ENCODE assay signal across 27 cellular contexts in genomic region chrX:16733013-16733412, GRCh38. TPM values are rescaled to one million over a fixed set of nuclear protein-coding genes. Genes with fewer than 3 reads are reported as not detected.
DNase-seq lines count a peak whose midpoint lies in the region; ATAC-seq, FAIRE-seq and TF ChIP-seq lines count a peak whose summit lies in the region.
"Had no signal": no experiment of that assay in that cellular context is flagged by ENCODE, and none has a peak within 500 bp of the region (broad histone marks: within the 10 kb centered on the region; RNA-seq: fewer than 3 reads in every experiment).

No MANE protein-coding gene starts in this region.

- H3K27ac ChIP-seq in astrocyte (ENCODE audit: low read depth, low read length): no peak overlapping the region
- H3K27ac ChIP-seq: BLaER1, KMS-11, PC-9, SJSA1 had no signal

- H3K36me3 Mint-ChIP-seq in stimulated activated naive CD8-positive, alpha-beta T cell treated with anti-CD3 and anti-CD28 coated beads, Interleukin-15, Interleukin-2, amounts not matched to agents 100 ng/mL and 50 ng/mL, for 24 hours (ENCODE audit: low read depth): peaks cover 12% of the 10 kb centered on the region
- H3K36me3 Mint-ChIP-seq in astrocyte (ENCODE audit: low read depth, unreplicated experiment): no peaks in the 10 kb centered on the region
- H3K36me3 Mint-ChIP-seq in activated CD4-positive, alpha-beta T cell treated with anti-CD3 and anti-CD28 coated beads, Interleukin-2, amount 10 ng/mL, durations not matched to agents 24 days and 14 days (ENCODE audit: low read depth): peaks cover 17% of the 10 kb centered on the region

- no peak for DNase-seq in stimulated activated naive CD8-positive, alpha-beta T cell treated with anti-CD3 and anti-CD28 coated beads, Interleukin-15, amount 100 ng/mL, for 72 hours
- DNase-seq in astrocyte (ENCODE audit: low read depth) (no peak), lung microvascular endothelial cell (ENCODE audit: low read depth in 2 of 2) (peak; percentile 15 to 29)
- no peak for DNase-seq in activated CD8-positive, alpha-beta memory T cell treated with anti-CD3 and anti-CD28 coated beads, Interleukin-2, amount 50 U/mL, for 4 hours
- no peak for DNase-seq in activated CD4-positive, alpha-beta T cell treated with anti-CD3 and anti-CD28 coated beads, Interleukin-2, amount 10 ng/mL, durations not matched to agents 24 days and 14 days
- DNase-seq: CD4-positive, alpha-beta T cell; HCEC 1CT; MM.1S; NCI-H1417; NCI-H1694; NCI-H2029 treated with DMSO at 0.1 percent for 48 hours; NCI-H446 treated with DMSO at 0.1 percent for 48 hours; NCI-H526; NCI-H82; NK-92 treated with Interleukin-12 subunit alpha and Interleukin-12 subunit beta, amount 100 ng/mL, for 24 hours; PC-9; Right ventricle myocardium superior; RPMI8226 had no signal

- H3K36me3 ChIP-seq in astrocyte (ENCODE audit: insufficient read depth, low read length): peaks cover 4% of the 10 kb centered on the region

- no peak overlapping the region for H3K4me3 Mint-ChIP-seq in stimulated activated naive CD8-positive, alpha-beta T cell treated with anti-CD3 and anti-CD28 coated beads, Interleukin-15, Interleukin-2, amounts not matched to agents 100 ng/mL and 50 ng/mL, for 24 hours
- no peak overlapping the region for H3K4me3 Mint-ChIP-seq in stimulated activated naive CD8-positive, alpha-beta T cell treated with anti-CD3 and anti-CD28 coated beads, Interleukin-15, amount 100 ng/mL, for 72 hours
- no peak overlapping the region for H3K4me3 Mint-ChIP-seq in astrocyte (ENCODE audit: unreplicated experiment)
- H3K4me3 Mint-ChIP-seq in activated CD4-positive, alpha-beta T cell treated with anti-CD3 and anti-CD28 coated beads, Interleukin-2, amount 10 ng/mL, durations not matched to agents 24 days and 14 days: no peak overlapping the region
- H3K4me3 Mint-ChIP-seq: CD4-positive, alpha-beta T cell had no signal

- H3K27me3 ChIP-seq in astrocyte (ENCODE audit: insufficient read depth, low read length): no peaks in the 10 kb centered on the region
- H3K27me3 ChIP-seq: SJSA1 had no signal

- intact Hi-C loops in activated CD4-positive, alpha-beta T cell treated with anti-CD3 and anti-CD28 coated beads, Interleukin-2, amount 10 ng/mL, durations not matched to agents 24 days and 14 days (cut with micrococcal nuclease): no loop called here

- FAIRE-seq in astrocyte (lab: Jason Lieb, UNC): peak; percentile 64
- FAIRE-seq: A204.1, D721Med, H1, HTR-8/SVneo had no signal

- peaks cover 9% of the 10 kb centered on the region for H4K20me1 ChIP-seq in astrocyte (ENCODE audit: insufficient read depth, low read length)

- no peak overlapping the region for H2AFZ ChIP-seq in astrocyte (ENCODE audit: low read depth, low read length)
- H2AFZ ChIP-seq: PC-9 had no signal

- peaks cover 29% of the 10 kb centered on the region for H3K79me2 ChIP-seq in astrocyte (ENCODE audit: insufficient read depth, low read length)

- peak overlapping the region; percentile 22 for H3K27ac Mint-ChIP-seq in stimulated activated naive CD8-positive, alpha-beta T cell treated with anti-CD3 and anti-CD28 coated beads, Interleukin-15, Interleukin-2, amounts not matched to agents 100 ng/mL and 50 ng/mL, for 24 hours
- H3K27ac Mint-ChIP-seq in stimulated activated naive CD8-positive, alpha-beta T cell treated with anti-CD3 and anti-CD28 coated beads, Interleukin-15, amount 100 ng/mL, for 72 hours: no peak overlapping the region
- H3K27ac Mint-ChIP-seq in astrocyte (ENCODE audit: unreplicated experiment): no peak overlapping the region
- no peak overlapping the region for H3K27ac Mint-ChIP-seq in activated CD4-positive, alpha-beta T cell treated with anti-CD3 and anti-CD28 coated beads, Interleukin-2, amount 10 ng/mL, durations not matched to agents 24 days and 14 days
- H3K27ac Mint-ChIP-seq: CD4-positive, alpha-beta T cell had no signal

- H3K4me2 ChIP-seq in astrocyte (ENCODE audit: low read length): no peak overlapping the region
- H3K4me2 ChIP-seq: BLaER1, KMS-11, PC-9 had no signal

- no peak overlapping the region for H3K4me3 ChIP-seq in astrocyte (ENCODE audit: insufficient read depth, low read depth, low read length)
- H3K4me3 ChIP-seq: BLaER1, PC-9, SJSA1 had no signal

- H3K9ac ChIP-seq in astrocyte (ENCODE audit: low read length): no peak overlapping the region
- H3K9ac ChIP-seq: BLaER1, KMS-11 had no signal

- H3K4me1 ChIP-seq in astrocyte (ENCODE audit: insufficient read depth, low read length): no peaks in the 10 kb centered on the region
- H3K4me1 ChIP-seq: BLaER1, SJSA1 had no signal

- H3K4me1 Mint-ChIP-seq in stimulated activated naive CD8-positive, alpha-beta T cell treated with anti-CD3 and anti-CD28 coated beads, Interleukin-15, Interleukin-2, amounts not matched to agents 100 ng/mL and 50 ng/mL, for 24 hours (ENCODE audit: low read depth): no peaks in the 10 kb centered on the region
- H3K4me1 Mint-ChIP-seq in stimulated activated naive CD8-positive, alpha-beta T cell treated with anti-CD3 and anti-CD28 coated beads, Interleukin-15, amount 100 ng/mL, for 72 hours: peaks cover 9% of the 10 kb centered on the region
- H3K4me1 Mint-ChIP-seq in astrocyte (ENCODE audit: low read depth, unreplicated experiment): peaks cover 8% of the 10 kb centered on the region
- H3K4me1 Mint-ChIP-seq in activated CD4-positive, alpha-beta T cell treated with anti-CD3 and anti-CD28 coated beads, Interleukin-2, amount 10 ng/mL, durations not matched to agents 24 days and 14 days: peaks cover 6% of the 10 kb centered on the region

- TF ChIP-seq CTCF in astrocyte (IDR thresholded peaks at IDR 0.05; ENCODE audit: insufficient read depth, low read depth, low read length): no peak

- H3K9me3 Mint-ChIP-seq in stimulated activated naive CD8-positive, alpha-beta T cell treated with anti-CD3 and anti-CD28 coated beads, Interleukin-15, Interleukin-2, amounts not matched to agents 100 ng/mL and 50 ng/mL, for 24 hours: no peaks in the 10 kb centered on the region
- H3K9me3 Mint-ChIP-seq in stimulated activated naive CD8-positive, alpha-beta T cell treated with anti-CD3 and anti-CD28 coated beads, Interleukin-15, amount 100 ng/mL, for 72 hours: no peaks in the 10 kb centered on the region
- no peaks in the 10 kb centered on the region for H3K9me3 Mint-ChIP-seq in astrocyte (ENCODE audit: unreplicated experiment)
- no peaks in the 10 kb centered on the region for H3K9me3 Mint-ChIP-seq in activated CD4-positive, alpha-beta T cell treated with anti-CD3 and anti-CD28 coated beads, Interleukin-2, amount 10 ng/mL, durations not matched to agents 24 days and 14 days
- H3K9me3 Mint-ChIP-seq: CD4-positive, alpha-beta T cell had no signal

- ATAC-seq in stimulated activated naive CD8-positive, alpha-beta T cell treated with anti-CD3 and anti-CD28 coated beads, Interleukin-15, amount 100 ng/mL, for 72 hours: no peak
- ATAC-seq in GM18907 (IDR thresholded peaks at IDR 0.05; ENCODE audit: unreplicated experiment): no peak

- no peaks in the 10 kb centered on the region for H3K9me3 ChIP-seq in astrocyte (ENCODE audit: insufficient read depth, low read depth, low read length)
- H3K9me3 ChIP-seq: SJSA1 had no signal

- no peaks in the 10 kb centered on the region for H3K27me3 Mint-ChIP-seq in stimulated activated naive CD8-positive, alpha-beta T cell treated with anti-CD3 and anti-CD28 coated beads, Interleukin-15, Interleukin-2, amounts not matched to agents 100 ng/mL and 50 ng/mL, for 24 hours
- H3K27me3 Mint-ChIP-seq in stimulated activated naive CD8-positive, alpha-beta T cell treated with anti-CD3 and anti-CD28 coated beads, Interleukin-15, amount 100 ng/mL, for 72 hours: no peaks in the 10 kb centered on the region
- H3K27me3 Mint-ChIP-seq in astrocyte (ENCODE audit: low read depth, unreplicated experiment): no peaks in the 10 kb centered on the region
- H3K27me3 Mint-ChIP-seq in activated CD4-positive, alpha-beta T cell treated with anti-CD3 and anti-CD28 coated beads, Interleukin-2, amount 10 ng/mL, durations not matched to agents 24 days and 14 days: no peaks in the 10 kb centered on the region
- H3K27me3 Mint-ChIP-seq: CD4-positive, alpha-beta T cell had no signal

RNA-seq across cellular contexts. Expression of gene SYAP1, which starts 13.6 kb away (rescaled TPM):
- total RNA-seq in astrocyte: 35.5 and 39.2 TPM in 2 replicates
- total RNA-seq in lung microvascular endothelial cell: 22.4 and 22.6 TPM in 2 replicates
- total RNA-seq in activated CD4-positive, alpha-beta T cell treated with anti-CD3 and anti-CD28 coated beads, Interleukin-2, amount 10 ng/mL, durations not matched to agents 24 days and 14 days: 19.6 and 20.1 TPM in 2 replicates

RNA-seq across cellular contexts. Expression of gene CTPS2, which starts 20.5 kb away (rescaled TPM):
- 10.8 and 11.4 TPM in 2 replicates for total RNA-seq in astrocyte
- 9.2 and 11.1 TPM in 2 replicates for total RNA-seq in lung microvascular endothelial cell
- total RNA-seq in activated CD4-positive, alpha-beta T cell treated with anti-CD3 and anti-CD28 coated beads, Interleukin-2, amount 10 ng/mL, durations not matched to agents 24 days and 14 days: 6.3 and 6.6 TPM in 2 replicates

RNA-seq across cellular contexts. Expression of gene TXLNG, which starts 53.3 kb away (rescaled TPM):
- total RNA-seq in astrocyte (8.1 and 9.8 TPM in 2 replicates), lung microvascular endothelial cell (3.9 and 4.6 TPM in 2 replicates)
- total RNA-seq in activated CD4-positive, alpha-beta T cell treated with anti-CD3 and anti-CD28 coated beads, Interleukin-2, amount 10 ng/mL, durations not matched to agents 24 days and 14 days: 23.4 and 24.4 TPM in 2 replicates

Comparison
In these comparisons a context has a peak if more than half of its experiments do, and no peak if none do; other contexts are left out.
1. DNase-seq: peak in lung microvascular endothelial cell (2 of 2); none in stimulated activated naive CD8-positive, alpha-beta T cell treated with anti-CD3 and anti-CD28 coated beads, Interleukin-15, amount 100 ng/mL, for 72 hours (0 of 2), astrocyte (single experiment), activated CD8-positive, alpha-beta memory T cell treated with anti-CD3 and anti-CD28 coated beads, Interleukin-2, amount 50 U/mL, for 4 hours (single experiment) and activated CD4-positive, alpha-beta T cell treated with anti-CD3 and anti-CD28 coated beads, Interleukin-2, amount 10 ng/mL, durations not matched to agents 24 days and 14 days (single experiment).